34 cellular contexts compared by ENCODE assay signal in genomic region chr3:158696618-158697017, GRCh38. TPM values are rescaled to one million over a fixed set of nuclear protein-coding genes. Genes with fewer than 3 reads are reported as not detected.
DNase-seq lines count a peak whose midpoint lies in the region; ATAC-seq and TF ChIP-seq lines count a peak whose summit lies in the region.
"Had no signal": no experiment of that assay in that cellular context is flagged by ENCODE, and none has a peak within 500 bp of the region (broad histone marks: within the 10 kb centered on the region; RNA-seq: fewer than 3 reads in every experiment).

No MANE protein-coding gene starts in this region.

- DNase-seq in AG10803 (ENCODE audit: low read depth) (peak; percentile 61), HCEC 1CT (peak; percentile 63), astrocyte of the hippocampus (ENCODE audit: low read depth, low spot score) (peak; percentile 27), fibroblast of mammary gland (ENCODE audit: low read depth) (peak; percentile 58), C1 segment of cervical spinal cord (lab: John Stamatoyannopoulos, UW) (no peak), ovary (no peak)
- DNase-seq: activated CD4-positive, alpha-beta T cell treated with anti-CD3 and anti-CD28 coated beads, Interleukin-2, amount 50 U/mL, for 48 hours; amygdala; colonic mucosa; effector memory CD4-positive, alpha-beta T cell; erythroblast; GF-D8; hypothalamus; left colon; mammary epithelial cell; mucosa of descending colon; natural killer cell; NCI-H1092; NCI-H1694 treated with DMSO at 0.1 percent for 48 hours; NCI-H524 treated with DMSO at 0.1 percent for 48 hours; nucleus accumbens; Peyer's patch; SHP77 treated with DMSO at 0.1 percent for 48 hours; stimulated activated CD4-positive, alpha-beta T cell treated with anti-CD3 and anti-CD28 coated beads, Interleukin-15, amount 100 ng/mL, for 24 hours; stimulated activated CD4-positive, alpha-beta T cell treated with anti-CD3 and anti-CD28 coated beads, Interleukin-4, amount 100 ng/mL, for 4 hours; substantia nigra; T-helper 2 cell; trophoblast cell had no signal

- ATAC-seq in esophagus mucosa (no peak), HG02571 (IDR thresholded peaks at IDR 0.05; ENCODE audit: unreplicated experiment) (no peak)
- ATAC-seq: activated CD4-positive, CD25-positive, alpha-beta regulatory T cell treated with anti-CD3 and anti-CD28 coated beads, Interleukin-2, amount 50 U/mL, for 24 hours; left colon; mucosa of descending colon; natural killer cell had no signal

- no peaks in the 10 kb centered on the region for H3K4me1 ChIP-seq in ovary (ENCODE audit: insufficient read depth)
- H3K4me1 ChIP-seq: colonic mucosa, Peyer's patch had no signal

- intact Hi-C loops in ovary (cut with DNase I): no loop called here

- H3K27ac ChIP-seq in ovary: no peak overlapping the region
- H3K27ac ChIP-seq: BLaER1 treated with 17β-estradiol and CSF1 and Interleukin-3, amounts not matched to agents 10 nM and 100 nM; cardiac muscle cell; colonic mucosa; Peyer's patch had no signal

- no peaks in the 10 kb centered on the region for H3K27me3 ChIP-seq in ovary
- H3K27me3 ChIP-seq: BLaER1 treated with 17β-estradiol and CSF1 and Interleukin-3, amounts not matched to agents 10 nM and 100 nM; cardiac muscle cell; colonic mucosa; Peyer's patch had no signal

- no peaks in the 10 kb centered on the region for H3K36me3 ChIP-seq in ovary
- H3K36me3 ChIP-seq: cardiac muscle cell, colonic mucosa had no signal

- no peak overlapping the region for H3K4me3 ChIP-seq in AG10803 (ENCODE audit: low read length)
- no peak overlapping the region for H3K4me3 ChIP-seq in fibroblast of mammary gland (ENCODE audit: control insufficient read depth, low read depth, low read length)
- H3K4me3 ChIP-seq in ovary: no peak overlapping the region
- H3K4me3 ChIP-seq: BLaER1 treated with 17β-estradiol and CSF1 and Interleukin-3, amounts not matched to agents 10 nM and 100 nM; cardiac muscle cell; colonic mucosa; mucosa of descending colon; Peyer's patch had no signal

- H3K9me3 ChIP-seq in ovary: no peaks in the 10 kb centered on the region
- H3K9me3 ChIP-seq: BLaER1 treated with 17β-estradiol and CSF1 and Interleukin-3, amounts not matched to agents 10 nM and 100 nM; colonic mucosa; mucosa of descending colon; Peyer's patch had no signal

- no peak for TF ChIP-seq CTCF in AG10803 (conservative IDR thresholded peaks at IDR 0.05; ENCODE audit: low read length)
- TF ChIP-seq CTCF in fibroblast of mammary gland (conservative IDR thresholded peaks at IDR 0.05; ENCODE audit: control insufficient read depth, insufficient read depth, low read depth, low read length): no peak
- TF ChIP-seq CTCF in ovary (IDR thresholded peaks at IDR 0.05): no peak

- no peak for TF ChIP-seq EP300 in ovary (IDR thresholded peaks at IDR 0.05)

- 14 to 24% (median 18%) methylated on average over 2 of the region's 2 CpGs for WGBS in ovary, 3 donors

- no peak for TF ChIP-seq POLR2A in ovary (IDR thresholded peaks at IDR 0.05)

RNA-seq across cellular contexts. Expression of gene LXN, which starts 24.2 kb away (rescaled TPM):
- total RNA-seq in esophagus mucosa: 8.4 TPM
- 10 to 100 TPM; 16.5 to 82.9 (median 43.5) TPM for total RNA-seq in ovary
- 10 to 100 TPM; 38.4 to 48.4 TPM for polyA plus RNA-seq in ovary

RNA-seq across cellular contexts. Expression of gene RARRES1, which starts 35.6 kb away (rescaled TPM):
- 14.9 TPM for total RNA-seq in esophagus mucosa
- total RNA-seq in ovary: 100 to 1,000 TPM in 4 of 7 donors, 10 to 100 TPM in 3; 11.1 to 283 (median 118) TPM
- 10 to 100 TPM; 30.1 to 33.8 TPM for polyA plus RNA-seq in ovary
- total RNA-seq: activated T-helper 1 cell treated with anti-CD3 and anti-CD28 coated beads, Interleukin-12 subunit alpha, Interleukin-12 subunit beta, Interleukin-2, Interleukin-4 antibody, amounts not matched to agents 30 ng/mL and 10 ng/mL and 1 ng/mL, durations not matched to agents 14 hours and 24 hours and 36 hours; natural killer cell had no signal

RNA-seq across cellular contexts. Expression of gene GFM1, which starts 52.3 kb away (rescaled TPM):
- 32.5 TPM for total RNA-seq in esophagus mucosa
- total RNA-seq in ovary: 10 to 100 TPM; 19.6 to 40.0 (median 29.7) TPM
- 10 to 100 TPM; 13.5 to 30.7 TPM for polyA plus RNA-seq in ovary

Comparison
In these comparisons a context has a peak if more than half of its experiments do, and no peak if none do; other contexts are left out.
1. DNase-seq: peak in AG10803 (single experiment), HCEC 1CT (single experiment), astrocyte of the hippocampus (single experiment) and fibroblast of mammary gland (single experiment); none in C1 segment of cervical spinal cord (0 of 14) and ovary (0 of 5).